15 cellular contexts compared by ENCODE assay signal in genomic region chr2:222315443-222316121, GRCh38. TPM values are rescaled to one million over a fixed set of nuclear protein-coding genes. Genes with fewer than 3 reads are reported as not detected.
A peak's percentile ranks its signal among the peaks of the same experiment; 100 is the strongest.
DNase-seq lines count a peak whose midpoint lies in the region; ATAC-seq and TF ChIP-seq lines count a peak whose summit lies in the region.
"Had no signal": no experiment of that assay in that cellular context is flagged by ENCODE, and none has a peak within 500 bp of the region (broad histone marks: within the 10 kb centered on the region; RNA-seq: fewer than 3 reads in every experiment).

No MANE protein-coding gene starts in this region.

- no peak overlapping the region for H3K27ac Mint-ChIP-seq in nephron progenitor cell

- H3K4me3 ChIP-seq in HFF-Myc (replicated peaks; ENCODE audit: low read depth, low read length), result no peak overlapping the region
- H3K4me3 ChIP-seq: coronary artery had no signal

- no peak for ATAC-seq in GM21381 (IDR thresholded peaks at IDR 0.05; ENCODE audit: unreplicated experiment)

- no peak overlapping the region for H3K27ac ChIP-seq in RWPE1
- H3K27ac ChIP-seq: coronary artery had no signal

- DNase-seq in ELR (ENCODE audit: low read depth) (peak; percentile 20), HFF-Myc (ENCODE audit: extremely low read depth, low read depth) (no peak), SK-MEL-5 (ENCODE audit: low read depth, low spot score) (peak; percentile 35), nephron progenitor cell (peak; percentile 24), ureter (ENCODE audit: low spot score) (no peak), RWPE1 (ENCODE audit: low spot score) (no peak)
- DNase-seq: activated CD4-positive, alpha-beta T cell treated with anti-CD3 and anti-CD28 coated beads, Interleukin-2, amount 50 U/mL, for 1 hour; activated T-cell treated with anti-CD3 and anti-CD28 coated beads, Interleukin-2, amount 50 U/mL, for 48 hours; mesendoderm; NCI-H2171 treated with DMSO at 0.1 percent for 48 hours; occipital lobe; small intestine had no signal

- H3K4me3 Mint-ChIP-seq in nephron progenitor cell, result no peak overlapping the region

- no peaks in the 10 kb centered on the region for H3K36me3 Mint-ChIP-seq in nephron progenitor cell (ENCODE audit: low read depth)

- peaks cover 49% of the 10 kb centered on the region for H3K4me1 Mint-ChIP-seq in nephron progenitor cell

- in situ Hi-C loops in SK-MEL-5 (cut with HindIII; ENCODE audit: low pct_unique_long_range_greater_than_20kb, low sequenced_read_pairs), result no loop called here

- H3K9me3 Mint-ChIP-seq in nephron progenitor cell, result no peaks in the 10 kb centered on the region

- H3K27me3 Mint-ChIP-seq in nephron progenitor cell (ENCODE audit: low read depth, poor library complexity), result peaks cover 80% of the 10 kb centered on the region

- TF ChIP-seq CTCF in HFF-Myc (IDR thresholded peaks at IDR 0.05; ENCODE audit: low read depth, low read length, missing control alignments), result peak; percentile 11
- peak; percentile 30 for TF ChIP-seq CTCF in nephron progenitor cell (IDR thresholded peaks at IDR 0.05)
- no peak for TF ChIP-seq CTCF in RWPE1 (conservative IDR thresholded peaks at IDR 0.05; ENCODE audit: low read depth)

- POLR2A ChIA-PET in RWPE1 (lab: Yijun Ruan, JAX; ENCODE audit: low non-redundant PET), result no interaction called here

- CTCF ChIA-PET in RWPE1 (lab: Yijun Ruan, JAX), result no interaction called here

RNA-seq across cellular contexts. Expression of gene PAX3, which starts 16.8 kb away (rescaled TPM):
- total RNA-seq in SK-MEL-5 (2014; rRNA removed; shearing (Covaris generic)), result 18.3 and 21.6 TPM in 2 replicates
- polyA plus RNA-seq in SK-MEL-5 (2015; cell fraction: cytosol; rRNA removed), result 31.9 and 33.7 TPM in 2 replicates
- polyA plus RNA-seq in SK-MEL-5 (2015; cell fraction: nucleus; rRNA removed), result 33.1 and 39.2 TPM in 2 replicates
- not detected for total RNA-seq in ureter
- total RNA-seq: T-helper 1 cell treated with Interleukin-12 subunit alpha and Interleukin-12 subunit beta and Interleukin-4 antibody, amounts not matched to agents 30 ng/mL and 1 ng/mL, for 36 hours had no signal
- polyA plus RNA-seq: small intestine had no signal

Comparison
In these comparisons a context has a peak if more than half of its experiments do, and no peak if none do; other contexts are left out.
1. DNase-seq: peak in ELR (single experiment), SK-MEL-5 (single experiment) and nephron progenitor cell (single experiment); none in HFF-Myc (single experiment), ureter (single experiment) and RWPE1 (single experiment).
2. RNA of gene PAX3, which starts 16.8 kb away (total RNA-seq): 18.3 to 21.6 TPM in SK-MEL-5; not detected in ureter (single experiment); every median in the first group is over 10 times any median in the second.